In genomic region chr22:49960159-49960966, GRCh38 we compare ENCODE assay signal across 8 cellular contexts. TPM values are rescaled to one million over a fixed set of nuclear protein-coding genes. Genes with fewer than 3 reads are reported as not detected.
DNase-seq lines count a peak whose midpoint lies in the region; ATAC-seq and TF ChIP-seq lines count a peak whose summit lies in the region.

Gene PIM3, plus strand, starts transcription at chr22:49960772. Its CDS starts 176 bp downstream, at chr22:49960948.

- H2BK15ac ChIP-seq in IMR-90 (ENCODE audit: low read depth, low read length) = peak within 1 kb of the TSS; percentile 47; the same call in 2 of the 3 replicates

- H3K4me1 ChIP-seq in IMR-90 (ENCODE audit: control insufficient read depth, insufficient read depth, low read length) (peaks cover 21% of the 10 kb centered on the region), mononuclear cell (ENCODE audit: insufficient read depth, low read length) (peaks cover 43% of the 10 kb centered on the region)

- ATAC-seq in GM21528 (IDR thresholded peaks at IDR 0.05; ENCODE audit: low FRiP score, unreplicated experiment) = peak; percentile 60
- ATAC-seq in IMR-90 (ENCODE audit: low read depth) = peak; percentile 87

- peak within 1 kb of the TSS; percentile 68 for H3K9ac ChIP-seq in IMR-90 (ENCODE audit: low read depth, low read length)

- H3K4ac ChIP-seq in IMR-90 (ENCODE audit: low read depth, low read length) = peak within 1 kb of the TSS; percentile 69

- no TSS peak for BruUV-seq in IMR-90 (replicated peaks; lab: Mats Ljungman, UMichigan)

- WGBS in IMR-90 (ENCODE audit: extremely low coverage in 2 of 2, insufficient read length in 1 of 2), 2 experiments = 0% methylated on average over 57 of the region's 132 CpGs; no CpG with 5 or more reads in 1 of the 2 experiments

- H2AFZ ChIP-seq in IMR-90 (replicated peaks; ENCODE audit: low read length, poor library complexity) = peak within 1 kb of the TSS; percentile 97

- H2BK20ac ChIP-seq in IMR-90 (ENCODE audit: low read depth, low read length) = no peak within 1 kb of the TSS

- H3K9me1 ChIP-seq in IMR-90 (ENCODE audit: insufficient read depth, low read length) = peaks cover 3% of the 10 kb centered on the region; the same call in 1 of the 2 replicates

- no peak within 1 kb of the TSS for H3K18ac ChIP-seq in IMR-90 (ENCODE audit: low read depth, low read length)

- peak within 1 kb of the TSS; percentile 87 for H3K14ac ChIP-seq in IMR-90 (replicated peaks; ENCODE audit: low read depth, low read length)

- peak within 1 kb of the TSS; percentile 95 for H2AK5ac ChIP-seq in IMR-90 (ENCODE audit: low read depth, low read length)

- peak within 1 kb of the TSS; percentile 84 for H3K4me2 ChIP-seq in IMR-90 (ENCODE audit: low read depth, low read length)

- in situ Hi-C loops in IMR-90 (cut with MboI; ENCODE audit: low sequenced_read_pairs) = no loop called here

- no peaks in the 10 kb centered on the region for H3K9me3 ChIP-seq in IMR-90 (ENCODE audit: control insufficient read depth, insufficient read depth, low read length)
- no peaks in the 10 kb centered on the region for H3K9me3 ChIP-seq in mononuclear cell (ENCODE audit: low read depth, low read length)

- no peaks in the 10 kb centered on the region for H3K27me3 ChIP-seq in IMR-90 (ENCODE audit: control insufficient read depth, insufficient read depth, low read length)
- no peaks in the 10 kb centered on the region for H3K27me3 ChIP-seq in mononuclear cell (ENCODE audit: insufficient read depth, low read length)

- H3K56ac ChIP-seq in IMR-90 (ENCODE audit: extremely low read depth, insufficient read depth, low read length) = peak within 1 kb of the TSS; percentile 17; the same call in 1 of the 2 replicates

- DNase-seq in DMS114 treated with DMSO at 0.1 percent for 48 hours (lab: John Stamatoyannopoulos, UW; ENCODE audit: unreplicated experiment) (peak; percentile 84), IMR-90 (peak; percentile 95), OCI-M2 (lab: John Stamatoyannopoulos, UW; ENCODE audit: unreplicated experiment) (peak; percentile 51), activated T-cell treated with anti-CD3 and anti-CD28 coated beads for 4 hours (peak; percentile 86), epithelial cell of esophagus (ENCODE audit: low read depth) (peak; percentile 96)
- DNase-seq in stimulated activated CD8-positive, alpha-beta memory T cell treated with anti-CD3 and anti-CD28 coated beads, Interleukin-2, amount 100 ng/mL, for 48 hours (ENCODE audit: low read depth in 2 of 2) = peak; percentile 90 to 92

- H4K20me1 ChIP-seq in IMR-90 (ENCODE audit: insufficient read depth, low read length) = peaks cover 37% of the 10 kb centered on the region

- intact Hi-C loops in IMR-90 (cut with micrococcal nuclease) = no loop called here

- dilution Hi-C loops in IMR-90 (cut with HindIII; ENCODE audit: low sequenced_read_pairs, unreplicated experiment) = no loop called here

- peak within 1 kb of the TSS; percentile 99 for H2AK9ac ChIP-seq in IMR-90 (replicated peaks; ENCODE audit: low read depth, low read length, poor library complexity)

- TF ChIP-seq CTCF in IMR-90 (conservative IDR thresholded peaks at IDR 0.05; ENCODE audit: low read depth, low read length) (no peak), epithelial cell of esophagus (IDR thresholded peaks at IDR 0.05; ENCODE audit: insufficient read depth, low read depth, low read length, missing control alignments) (no peak)

- H2BK5ac ChIP-seq in IMR-90 (ENCODE audit: low read depth, low read length, poor library complexity, severe bottlenecking) = peak within 1 kb of the TSS; percentile 93

- peak within 1 kb of the TSS; percentile 83 to 92 for H4K8ac ChIP-seq in IMR-90 (ENCODE audit: low read depth in 2 of 2, low read length in 2 of 2)

- peak within 1 kb of the TSS; percentile 35 for H4K5ac ChIP-seq in IMR-90 (ENCODE audit: low read depth, low read length)

- POLR2A ChIA-PET in IMR-90 (lab: Charles Lee; ENCODE audit: unreplicated experiment) = no interaction called here

- peak; percentile 90 for TF ChIP-seq POLR2A in IMR-90 (IDR thresholded peaks at IDR 0.05; ENCODE audit: low read depth, low read length)

- H2BK120ac ChIP-seq in IMR-90 (ENCODE audit: low read depth, low read length) = peak within 1 kb of the TSS; percentile 77

- H3K27ac ChIP-seq in IMR-90 (ENCODE audit: insufficient read depth, low read length) = peak within 1 kb of the TSS; percentile 71

- H4K91ac ChIP-seq in IMR-90 (ENCODE audit: insufficient read depth, low read depth, low read length) = peak within 1 kb of the TSS; percentile 85

- peak within 1 kb of the TSS; percentile 58 for H3K4me3 ChIP-seq in IMR-90 (ENCODE audit: insufficient read depth, low read depth, low read length)
- peak within 1 kb of the TSS; percentile 80 for H3K4me3 ChIP-seq in epithelial cell of esophagus (ENCODE audit: low read length)
- H3K4me3 ChIP-seq in mononuclear cell (ENCODE audit: low read length) = peak within 1 kb of the TSS; percentile 82

- TF ChIP-seq RAD21 in IMR-90 (IDR thresholded peaks at IDR 0.05; ENCODE audit: low read length) = no peak

- H3K36me3 ChIP-seq in IMR-90 (ENCODE audit: control insufficient read depth, insufficient read depth, low read length) = peaks cover 30% of the 10 kb centered on the region

- CTCF ChIA-PET in IMR-90 (lab: Yijun Ruan, JAX) = no interaction called here

- H3K23ac ChIP-seq in IMR-90 (ENCODE audit: low read depth, low read length) = peak within 1 kb of the TSS; percentile 89

- peaks cover 16 to 36% of the 10 kb centered on the region in 2 experiments for H3K79me1 ChIP-seq in IMR-90 (ENCODE audit: low read depth in 1 of 2, low read length in 2 of 2)

TF ChIP-seq in IMR-90, 13 proteins besides CTCF, POLR2A, EP300 and RAD21:
- TF ChIP-seq MAFK (IDR thresholded peaks at IDR 0.05; ENCODE audit: low read depth, low read length) (no peak), CHD1 (IDR thresholded peaks at IDR 0.05; ENCODE audit: low read depth, low read length) (peak; percentile 63; the same call in 1 of the 2 replicates), MAZ (IDR thresholded peaks at IDR 0.05; ENCODE audit: borderline replicate concordance, low read depth, low read length) (peak; percentile 99), RFX5 (IDR thresholded peaks at IDR 0.05; ENCODE audit: low read depth, low read length) (no peak), MXI1 (IDR thresholded peaks at IDR 0.05; ENCODE audit: borderline replicate concordance, low read depth, low read length) (peak; percentile 53; the same call in 1 of the 2 replicates)
TF ChIP-seq in IMR-90: peak in this region for 3.

RNA-seq across cellular contexts. Expression of gene PIM3, which starts in this region (rescaled TPM):
- total RNA-seq in IMR-90 (2012; rRNA removed) = 8.6 and 10.3 TPM in 2 replicates
- polyA plus RNA-seq in IMR-90 (2012; rRNA removed) = 24.7 and 28.6 TPM in 2 replicates
- 31.4 and 45.1 TPM in 2 replicates for polyA plus RNA-seq in IMR-90 (2012; cell fraction: cytosol; rRNA removed)
- 37.2 and 85.2 TPM in 2 replicates for polyA plus RNA-seq in IMR-90 (2012; cell fraction: nucleus; rRNA removed; ENCODE audit: low replicate concordance)
- total RNA-seq in mononuclear cell = 172 TPM

Comparison
In these comparisons a context has a peak if more than half of its experiments do, and no peak if none do; other contexts are left out.
1. Peak in every context shown above with its lines: DNase-seq, ATAC-seq, H3K4me3 ChIP-seq and H3K27ac ChIP-seq.
2. RNA of gene PIM3 (total RNA-seq): 172 TPM in mononuclear cell (single experiment); 8.6 to 10.3 TPM in IMR-90; every median in the first group is over 10 times any median in the second.